ENCODE assay signal across 15 cellular contexts in the genomic region with DNA sequence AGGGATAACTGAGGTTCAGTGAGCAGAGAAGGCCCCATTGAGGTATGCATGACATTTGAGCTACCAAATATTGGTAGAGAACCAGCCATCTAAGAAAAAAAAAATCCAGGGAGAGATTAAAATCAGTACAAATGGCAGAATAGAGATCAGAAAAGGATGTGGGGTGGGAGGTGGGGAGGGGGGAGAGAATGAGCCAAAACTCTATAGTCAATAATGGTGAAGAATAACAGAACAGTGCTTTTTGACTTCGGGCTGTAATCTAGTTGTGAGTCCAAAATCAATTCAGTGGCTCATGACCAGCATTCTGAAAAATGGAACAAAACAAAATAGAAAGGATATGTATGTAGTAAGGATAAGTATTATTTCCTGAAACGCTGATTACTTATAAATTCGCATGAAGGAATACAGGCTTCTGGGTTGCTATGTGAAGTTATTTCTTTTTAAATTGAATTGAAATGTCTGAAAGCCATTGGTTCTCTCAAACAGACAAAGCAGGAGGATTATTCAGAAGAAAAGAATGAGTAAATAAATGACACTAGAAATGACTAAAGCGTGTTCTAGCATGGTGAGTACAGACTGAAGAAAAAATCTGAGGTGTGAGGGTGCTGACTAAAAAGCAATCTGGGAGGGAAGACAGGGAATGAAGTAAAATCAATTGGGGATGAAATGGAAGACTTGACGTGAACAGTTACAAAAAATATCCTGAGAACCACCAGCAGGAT.
DNase-seq lines count a peak whose midpoint lies in the region; ATAC-seq and TF ChIP-seq lines count a peak whose summit lies in the region.
"Had no signal": no experiment of that assay in that cellular context is flagged by ENCODE, and none has a peak within 500 bp of the region (broad histone marks: within the 10 kb centered on the region; RNA-seq: fewer than 3 reads in every experiment).

No MANE protein-coding gene starts in this region.

- peak overlapping the region; percentile 5 for H3K4me3 Mint-ChIP-seq in T-helper 17 cell
- H3K4me3 Mint-ChIP-seq: activated T-helper 1 cell treated with anti-CD3 and anti-CD28 coated beads, Interleukin-12 subunit alpha, Interleukin-12 subunit beta, Interleukin-2, Interleukin-4 antibody, amounts not matched to agents 30 ng/mL and 10 ng/mL and 1 ng/mL, durations not matched to agents 14 hours and 24 hours and 36 hours had no signal

- H3K4me1 ChIP-seq in ACC112 (ENCODE audit: control insufficient read depth, insufficient read depth, low read length, unreplicated experiment) = peaks cover 12% of the 10 kb centered on the region
- peaks cover 10% of the 10 kb centered on the region for H3K4me1 ChIP-seq in foreskin keratinocyte
- H3K4me1 ChIP-seq in left ventricle myocardium inferior = no peaks in the 10 kb centered on the region
- H3K4me1 ChIP-seq: SJCRH30 had no signal

- H3K4me3 ChIP-seq in ACC112 (ENCODE audit: low read depth, low read length) (no peak overlapping the region), left ventricle myocardium inferior (no peak overlapping the region)
- H3K4me3 ChIP-seq: cardiac muscle cell, SJCRH30 had no signal

- TF ChIP-seq CTCF in foreskin keratinocyte (conservative IDR thresholded peaks at IDR 0.05) = no peak
- no peak for TF ChIP-seq CTCF in GM10266 (IDR thresholded peaks at IDR 0.05; ENCODE audit: control insufficient read depth, insufficient read depth, low read depth, missing control alignments)
- TF ChIP-seq CTCF in left ventricle myocardium inferior (IDR thresholded peaks at IDR 0.05; ENCODE audit: borderline replicate concordance) = no peak

- intact Hi-C loops in left ventricle myocardium inferior (cut with micrococcal nuclease) = no loop called here

- DNase-seq in EL = peak; percentile 58
- DNase-seq in T-helper 17 cell = no peak
- peak; percentile 65 to 74 for DNase-seq in foreskin keratinocyte
- no peak for DNase-seq in NCI-H226
- DNase-seq in stimulated activated CD4-positive, alpha-beta T cell treated with anti-CD3 and anti-CD28 coated beads, Interleukin-4, amount 100 ng/mL, for 24 hours = no peak
- no peak for DNase-seq in GM10266 (ENCODE audit: extremely low spot score)
- no peak for DNase-seq in left ventricle myocardium inferior
- DNase-seq: erythroblast, NCI-H2029 treated with DMSO at 0.1 percent for 48 hours, SJCRH30 had no signal

- peaks cover 15% of the 10 kb centered on the region for H3K36me3 Mint-ChIP-seq in T-helper 17 cell (ENCODE audit: low read depth)

- no peaks in the 10 kb centered on the region for H3K27me3 Mint-ChIP-seq in T-helper 17 cell

- H3K27me3 ChIP-seq in ACC112 (ENCODE audit: insufficient read depth, low read length) (no peaks in the 10 kb centered on the region), foreskin keratinocyte (no peaks in the 10 kb centered on the region), left ventricle myocardium inferior (ENCODE audit: low read depth) (no peaks in the 10 kb centered on the region)
- H3K27me3 ChIP-seq: cardiac muscle cell, SJCRH30 had no signal

- H3K9me3 ChIP-seq in T-helper 17 cell (ENCODE audit: control insufficient read depth, low read length, poor library complexity, severe bottlenecking) (no peaks in the 10 kb centered on the region), left ventricle myocardium inferior (replicated peaks) (no peaks in the 10 kb centered on the region)
- H3K9me3 ChIP-seq: SJCRH30 had no signal

- H3K79me2 ChIP-seq in ACC112 (ENCODE audit: control insufficient read depth, insufficient read depth, low read length, unreplicated experiment) = no peaks in the 10 kb centered on the region

- H3K4me1 Mint-ChIP-seq in T-helper 17 cell = peaks cover 25% of the 10 kb centered on the region

- H3K27ac ChIP-seq in ACC112 (ENCODE audit: low read depth, low read length) (peak overlapping the region; percentile 22; the same call in 1 of the 2 replicates), foreskin keratinocyte (peak overlapping the region; percentile 0), left ventricle myocardium inferior (replicated peaks) (no peak overlapping the region)
- H3K27ac ChIP-seq: C4-2B, cardiac muscle cell, KMS-11, SJCRH30 had no signal

- H3K27ac Mint-ChIP-seq in T-helper 17 cell = peak overlapping the region; percentile 83
- H3K27ac Mint-ChIP-seq: activated T-helper 1 cell treated with anti-CD3 and anti-CD28 coated beads, Interleukin-12 subunit alpha, Interleukin-12 subunit beta, Interleukin-2, Interleukin-4 antibody, amounts not matched to agents 30 ng/mL and 10 ng/mL and 1 ng/mL, durations not matched to agents 14 hours and 24 hours and 36 hours had no signal

- H3K36me3 ChIP-seq in ACC112 (ENCODE audit: insufficient read depth, low read length) (peaks cover 19% of the 10 kb centered on the region; the same call in 1 of the 2 replicates), left ventricle myocardium inferior (peaks cover 12% of the 10 kb centered on the region)
- H3K36me3 ChIP-seq: cardiac muscle cell had no signal

- no peak overlapping the region for H2AFZ ChIP-seq in ACC112 (ENCODE audit: low read length, unreplicated experiment)

- ATAC-seq in T-helper 17 cell (no peak), foreskin keratinocyte (peak; percentile 69)

Comparison
In these comparisons a context has a peak if more than half of its experiments do, and no peak if none do; other contexts are left out.
1. DNase-seq: peak in EL (single experiment) and foreskin keratinocyte (2 of 2); none in T-helper 17 cell (0 of 3), NCI-H226 (single experiment), stimulated activated CD4-positive, alpha-beta T cell treated with anti-CD3 and anti-CD28 coated beads, Interleukin-4, amount 100 ng/mL, for 24 hours (single experiment), GM10266 (single experiment) and left ventricle myocardium inferior (single experiment).